In genomic region chr9:101398930-101399640, GRCh38 we compare ENCODE assay signal across 8 cellular contexts. TPM values are rescaled to one million over a fixed set of nuclear protein-coding genes. Genes with fewer than 3 reads are reported as not detected.
DNase-seq lines count a peak whose midpoint lies in the region; ATAC-seq, FAIRE-seq and TF ChIP-seq lines count a peak whose summit lies in the region.

No MANE protein-coding gene starts in this region.

- 4% methylated on average over 21 of the region's 28 CpGs for WGBS in SK-N-SH (ENCODE audit: low lambda C conversion rate)
- 6% methylated on average over 8 of the region's 28 CpGs for WGBS in esophagus muscularis mucosa

- no peak overlapping the region for H2AFZ ChIP-seq in HCT116 (ENCODE audit: low read depth, low read length, poor library complexity, severe bottlenecking)
- no peak overlapping the region for H2AFZ ChIP-seq in SK-N-SH (ENCODE audit: low read depth)

- H3K4me3 ChIP-seq in HCT116 (replicated peaks in 1 of 2; ENCODE audit: low read depth in 1 of 2, low read length in 2 of 2) = peak overlapping the region; percentile 71 to 92
- peak overlapping the region; percentile 79 to 88 for H3K4me3 ChIP-seq in SK-N-SH (ENCODE audit: low read depth in 2 of 2, low read length in 1 of 2)
- peak overlapping the region; percentile 65 to 85 (median 68) for H3K4me3 ChIP-seq in esophagus muscularis mucosa

- no peak for TF ChIP-seq CTCF in CD4-positive, alpha-beta T cell (IDR thresholded peaks at IDR 0.05)
- no peak for TF ChIP-seq CTCF in HCT116 (IDR thresholded peaks at IDR 0.05 in 2 of 3, conservative IDR thresholded peaks at IDR 0.05 in 1 of 3; ENCODE audit: borderline replicate concordance in 1 of 3, insufficient read depth in 1 of 3, low read depth in 2 of 3, low read length in 2 of 3)
- TF ChIP-seq CTCF in SK-N-SH (IDR thresholded peaks at IDR 0.05) = no peak
- TF ChIP-seq CTCF in esophagus muscularis mucosa (IDR thresholded peaks at IDR 0.05) = no peak
- no peak for TF ChIP-seq CTCF in nephron progenitor cell (IDR thresholded peaks at IDR 0.05)

- DNase-seq in CD4-positive, alpha-beta T cell = peak in 1 of 10 experiments; percentile 5
- DNase-seq in HCT116 (ENCODE audit: low read depth, low spot score) (no peak), SK-N-SH (no peak), esophagus muscularis mucosa (ENCODE audit: extremely low spot score) (no peak), nephron progenitor cell (no peak), AG20443 (ENCODE audit: low spot score) (no peak), GM12891 (ENCODE audit: insufficient read length, low spot score) (no peak)

- peak overlapping the region; percentile 99 for H3K27ac Mint-ChIP-seq in CD4-positive, alpha-beta T cell
- peak overlapping the region; percentile 100 for H3K27ac Mint-ChIP-seq in nephron progenitor cell

- no peak for TF ChIP-seq EP300 in SK-N-SH (IDR thresholded peaks at IDR 0.05; ENCODE audit: borderline replicate concordance in 1 of 2, low read depth in 1 of 2, low read length in 1 of 2)
- TF ChIP-seq EP300 in esophagus muscularis mucosa (IDR thresholded peaks at IDR 0.05) = no peak

- peaks cover 2% of the 10 kb centered on the region for H3K9me3 Mint-ChIP-seq in CD4-positive, alpha-beta T cell
- H3K9me3 Mint-ChIP-seq in nephron progenitor cell = peaks cover 80% of the 10 kb centered on the region

- H3K4me1 ChIP-seq in HCT116 (ENCODE audit: control insufficient read depth in 1 of 2, insufficient read depth in 2 of 2, low read length in 2 of 2) (peaks cover 3 to 10% of the 10 kb centered on the region in 2 experiments; a peak in 3 of 4 replicates), SK-N-SH (ENCODE audit: control insufficient read depth in 1 of 2, insufficient read depth in 2 of 2, low read depth in 1 of 2, low read length in 1 of 2) (peaks cover 7% of the 10 kb centered on the region in 2 experiments; a peak in 2 of 4 replicates), esophagus muscularis mucosa (peaks cover 34 to 53% (median 47%) of the 10 kb centered on the region in 4 donors)

- H3K9me3 ChIP-seq in CD4-positive, alpha-beta T cell (ENCODE audit: control insufficient read depth, low read length) = no peaks in the 10 kb centered on the region
- H3K9me3 ChIP-seq in HCT116 (ENCODE audit: control insufficient read depth in 1 of 2, insufficient read depth in 1 of 2, low read depth in 1 of 2, low read length in 2 of 2) = 0 out of 4 replicates have a peak, but pooled peaks cover 0 to 4% of the 10 kb centered on the region in 2 experiments
- H3K9me3 ChIP-seq in SK-N-SH = peaks cover 1% of the 10 kb centered on the region; the same call in 1 of the 2 replicates
- H3K9me3 ChIP-seq in esophagus muscularis mucosa = peaks cover 0 to 13% (median 3%) of the 10 kb centered on the region in 4 donors

- POLR2A ChIA-PET in CD4-positive, alpha-beta T cell (lab: Charles Lee) = interaction anchor here (0.6 to 1.6 kb wide), 12 partner anchors 9 to 1492 kb away, joined by 3 to 31 read pairs (median 4); partner anchors contain the start of genes RNF20 and STX17
- POLR2A ChIA-PET in HCT116 (lab: Charles Lee) = interaction anchor here (0.6 to 1.1 kb wide), 12 partner anchors 10 to 1079 kb away, joined by 3 to 10 read pairs (median 4); no protein-coding TSS in a partner anchor
- POLR2A ChIA-PET in SK-N-SH (lab: Yijun Ruan, JAX) = interaction anchor here (0.7 to 1.0 kb wide), 3 partner anchors 11 to 165 kb away, joined by 3 to 4 read pairs (median 3); no protein-coding TSS in a partner anchor

- H3K27me3 ChIP-seq in CD4-positive, alpha-beta T cell (ENCODE audit: control insufficient read depth, insufficient read depth, low read length) = no peaks in the 10 kb centered on the region
- no peaks in the 10 kb centered on the region for H3K27me3 ChIP-seq in HCT116 (ENCODE audit: insufficient read depth, low read length)
- no peaks in the 10 kb centered on the region for H3K27me3 ChIP-seq in SK-N-SH (ENCODE audit: insufficient read depth)
- H3K27me3 ChIP-seq in esophagus muscularis mucosa = no peaks in the 10 kb centered on the region

- no peaks in the 10 kb centered on the region for H3K27me3 Mint-ChIP-seq in CD4-positive, alpha-beta T cell
- H3K27me3 Mint-ChIP-seq in nephron progenitor cell (ENCODE audit: low read depth, poor library complexity) = no peaks in the 10 kb centered on the region

- no peak for TF ChIP-seq POLR2A in HCT116 (IDR thresholded peaks at IDR 0.05; ENCODE audit: borderline replicate concordance, extremely low read depth, insufficient read depth, insufficient read length)
- TF ChIP-seq POLR2A in esophagus muscularis mucosa (IDR thresholded peaks at IDR 0.05; ENCODE audit: low read depth) = no peak
- no peak for TF ChIP-seq POLR2A in GM12891 (IDR thresholded peaks at IDR 0.05; ENCODE audit: low read depth, low read length)

- FAIRE-seq in GM12891 (lab: Jason Lieb, UNC) = no peak

- peaks cover 85% of the 10 kb centered on the region for H3K4me1 Mint-ChIP-seq in CD4-positive, alpha-beta T cell (ENCODE audit: low read depth)
- H3K4me1 Mint-ChIP-seq in nephron progenitor cell = peaks cover 35% of the 10 kb centered on the region

- H3K79me2 ChIP-seq in HCT116 (ENCODE audit: insufficient read depth, low read length) (peaks cover 68% of the 10 kb centered on the region), SK-N-SH (ENCODE audit: insufficient read depth) (peaks cover 80% of the 10 kb centered on the region)

- no TSS peak for BruUV-seq in HCT116 (replicated peaks; lab: Mats Ljungman, UMichigan)

- H3K9me2 ChIP-seq in HCT116 (ENCODE audit: insufficient read depth) (no peaks in the 10 kb centered on the region), SK-N-SH (no peaks in the 10 kb centered on the region)

- peaks cover 89% of the 10 kb centered on the region for H3K36me3 Mint-ChIP-seq in CD4-positive, alpha-beta T cell (ENCODE audit: low read depth)
- H3K36me3 Mint-ChIP-seq in nephron progenitor cell (ENCODE audit: low read depth) = peaks cover 87% of the 10 kb centered on the region

- H3K36me3 ChIP-seq in HCT116 (ENCODE audit: control insufficient read depth in 1 of 2, insufficient read depth in 2 of 2, low read length in 2 of 2) (peaks cover 27 to 55% of the 10 kb centered on the region in 2 experiments), SK-N-SH (replicated peaks in 1 of 2; ENCODE audit: control insufficient read depth in 1 of 2, insufficient read depth in 2 of 2, low read length in 1 of 2) (peaks cover 45 to 65% of the 10 kb centered on the region in 2 experiments), esophagus muscularis mucosa (peaks cover 35 to 44% (median 39%) of the 10 kb centered on the region in 4 donors)

- no peaks in the 10 kb centered on the region for H3F3A ChIP-seq in SK-N-SH (replicated peaks; ENCODE audit: insufficient read depth)

- H3K4me3 Mint-ChIP-seq in CD4-positive, alpha-beta T cell = peak overlapping the region; percentile 99
- H3K4me3 Mint-ChIP-seq in nephron progenitor cell = peak overlapping the region; percentile 99

- TF ChIP-seq RAD21 in HCT116 (IDR thresholded peaks at IDR 0.05; ENCODE audit: low read depth) (no peak), SK-N-SH (IDR thresholded peaks at IDR 0.05; ENCODE audit: low read length) (no peak)

- intact Hi-C loops in CD4-positive, alpha-beta T cell (cut with DNase I, micrococcal nuclease) = loop anchor here (1.0 to 10.0 kb wide), 5 partner anchors 134 to 1492 kb away; partner anchors contain the start of genes RNF20 (in 2 of the 2), STX17 (in 1 of the 2) and TEX10 (in 1 of the 2)
- intact Hi-C loops in HCT116 (cut with micrococcal nuclease) = loop anchor here (5.0 kb wide), 2 partner anchors 133 to 797 kb away; partner anchors contain the start of gene RNF20
- intact Hi-C loops in esophagus muscularis mucosa (cut with DNase I) = no loop called here

- CTCF ChIA-PET in CD4-positive, alpha-beta T cell (lab: Charles Lee) = interaction anchor here (2.2 kb wide), 1 partner anchor 11 kb away, joined by 14 read pairs; no protein-coding TSS in a partner anchor
- CTCF ChIA-PET in HCT116 (lab: Charles Lee) (interaction anchor here (0.9 to 2.3 kb wide), 4 partner anchors 10 to 60 kb away, joined by 3 to 18 read pairs (median 5); no protein-coding TSS in a partner anchor), SK-N-SH (lab: Yijun Ruan, JAX) (interaction anchor here (0.8 to 2.3 kb wide), 8 partner anchors 11 to 135 kb away, joined by 3 to 15 read pairs (median 4); partner anchors contain the start of gene RNF20)

- no peak for ATAC-seq in CD4-positive, alpha-beta T cell (ENCODE audit: poor library complexity)
- ATAC-seq in HCT116 = no peak
- no peak for ATAC-seq in HG03565 (IDR thresholded peaks at IDR 0.05; ENCODE audit: unreplicated experiment)

- peak overlapping the region; percentile 88 for H3K9ac ChIP-seq in HCT116 (ENCODE audit: low read length)
- peak overlapping the region; percentile 85 for H3K9ac ChIP-seq in SK-N-SH

- RAD21 ChIA-PET in HCT116 (lab: Charles Lee; ENCODE audit: low non-redundant PET in 1 of 2, low total read pairs in 2 of 2, uncharacterized antibody in 2 of 2, unreplicated experiment in 2 of 2) = interaction anchor here in 1 of 2 experiments (0.7 kb wide), 1 partner anchor 10 kb away, joined by 3 read pairs; no protein-coding TSS in a partner anchor

- H3K4me2 ChIP-seq in HCT116 (ENCODE audit: low read length) (peak overlapping the region; percentile 86), SK-N-SH (peak overlapping the region; percentile 94)

- H4K20me1 ChIP-seq in HCT116 (ENCODE audit: insufficient read depth) (no peaks in the 10 kb centered on the region), SK-N-SH (ENCODE audit: insufficient read depth) (no peaks in the 10 kb centered on the region)

- peak overlapping the region; percentile 58 for H3K27ac ChIP-seq in CD4-positive, alpha-beta T cell (ENCODE audit: low read depth, low read length)
- H3K27ac ChIP-seq in HCT116 (ENCODE audit: low read depth, low read length) = peak overlapping the region; percentile 33; the same call in 1 of the 2 replicates
- peak overlapping the region; percentile 48 to 64; a peak in 2 of 4 replicates for H3K27ac ChIP-seq in SK-N-SH (ENCODE audit: low read depth in 2 of 2, low read length in 1 of 2)
- peak overlapping the region; percentile 82 to 90 (median 84) for H3K27ac ChIP-seq in esophagus muscularis mucosa (replicated peaks in 1 of 4)

RNA-seq across cellular contexts. Expression of gene ZNF189, which starts 0.4 kb away (rescaled TPM):
- 1 to 10 TPM; 5.0 to 5.3 TPM for total RNA-seq in CD4-positive, alpha-beta T cell
- total RNA-seq in HCT116 (2021; ENCODE audit: unreplicated experiment) = 10.6 TPM
- 1.9 and 3.7 TPM in 2 replicates for polyA plus RNA-seq in HCT116 (2012)
- polyA plus RNA-seq in SK-N-SH (2012; rRNA removed) = 2.9 and 3.4 TPM in 2 replicates
- polyA plus RNA-seq in SK-N-SH (2012; cell fraction: cytosol; rRNA removed) = 3.5 and 4.1 TPM in 2 replicates
- polyA plus RNA-seq in SK-N-SH (2012; cell fraction: nucleus; rRNA removed) = 4.0 and 10.6 TPM in 2 replicates
- total RNA-seq in esophagus muscularis mucosa = 10 to 100 TPM; 16.7 to 19.6 (median 18.6) TPM
- 4.7 TPM for polyA plus RNA-seq in GM12891 (2012; ENCODE audit: low read depth, missing spikeins)

RNA-seq across cellular contexts. Expression of gene MRPL50, which starts 0.7 kb away (rescaled TPM):
- 1 to 10 TPM; 5.9 to 6.1 TPM for total RNA-seq in CD4-positive, alpha-beta T cell
- total RNA-seq in HCT116 (2021; ENCODE audit: unreplicated experiment) (14.6 TPM), esophagus muscularis mucosa (10 to 100 TPM in 2 of 4 donors, 1 to 10 TPM in 2; 8.3 to 12.9 (median 10.4) TPM)
- 4.9 and 6.7 TPM in 2 replicates for polyA plus RNA-seq in HCT116 (2012)
- 6.3 and 8.6 TPM in 2 replicates for polyA plus RNA-seq in SK-N-SH (2012; rRNA removed)
- 10.9 and 15.2 TPM in 2 replicates for polyA plus RNA-seq in SK-N-SH (2012; cell fraction: cytosol; rRNA removed)
- 1.8 and 3.9 TPM in 2 replicates for polyA plus RNA-seq in SK-N-SH (2012; cell fraction: nucleus; rRNA removed)
- 8.8 TPM for polyA plus RNA-seq in GM12891 (2012; ENCODE audit: low read depth, missing spikeins)

RNA-seq across cellular contexts. Expression of gene BAAT, which starts 14.3 kb away (rescaled TPM):
- total RNA-seq in CD4-positive, alpha-beta T cell = not detected
- 0.25 TPM for total RNA-seq in HCT116 (2021; ENCODE audit: unreplicated experiment)
- 0.03 TPM in 1 of 2 replicates, not detected in the other for polyA plus RNA-seq in HCT116 (2012)
- 0.02 and 0.05 TPM in 2 replicates for polyA plus RNA-seq in SK-N-SH (2012; rRNA removed)
- polyA plus RNA-seq in SK-N-SH (2012; cell fraction: cytosol; rRNA removed) = 0.01 and 0.05 TPM in 2 replicates
- 0.11 TPM in 2 replicates for polyA plus RNA-seq in SK-N-SH (2012; cell fraction: nucleus; rRNA removed)
- total RNA-seq in esophagus muscularis mucosa = not detected
- 0.05 TPM for polyA plus RNA-seq in GM12891 (2012; ENCODE audit: low read depth, missing spikeins)

RNA-seq across cellular contexts. Expression of gene ALDOB, which starts 36.5 kb away (rescaled TPM):
- not detected for total RNA-seq in CD4-positive, alpha-beta T cell
- 1.2 TPM for total RNA-seq in HCT116 (2021; ENCODE audit: unreplicated experiment)
- 0.04 TPM in 1 of 2 replicates, not detected in the other for polyA plus RNA-seq in HCT116 (2012)
- polyA plus RNA-seq in SK-N-SH (2012; rRNA removed) = not detected in 2 replicates
- not detected in 2 replicates for polyA plus RNA-seq in SK-N-SH (2012; cell fraction: cytosol; rRNA removed)
- not detected in 2 replicates for polyA plus RNA-seq in SK-N-SH (2012; cell fraction: nucleus; rRNA removed)
- under 1 TPM in 2 of 4 donors, not detected in 2; 0.23 to 0.33 TPM for total RNA-seq in esophagus muscularis mucosa
- not detected for polyA plus RNA-seq in GM12891 (2012; ENCODE audit: low read depth, missing spikeins)

Comparison
In these comparisons a context has a peak if more than half of its experiments do, and no peak if none do; other contexts are left out.
1. H3K27ac ChIP-seq: peak in every context shown above with its lines; median percentile 84 in esophagus muscularis mucosa; 58 in CD4-positive, alpha-beta T cell; 56 in SK-N-SH; 33 in HCT116.